In the genomic region with DNA sequence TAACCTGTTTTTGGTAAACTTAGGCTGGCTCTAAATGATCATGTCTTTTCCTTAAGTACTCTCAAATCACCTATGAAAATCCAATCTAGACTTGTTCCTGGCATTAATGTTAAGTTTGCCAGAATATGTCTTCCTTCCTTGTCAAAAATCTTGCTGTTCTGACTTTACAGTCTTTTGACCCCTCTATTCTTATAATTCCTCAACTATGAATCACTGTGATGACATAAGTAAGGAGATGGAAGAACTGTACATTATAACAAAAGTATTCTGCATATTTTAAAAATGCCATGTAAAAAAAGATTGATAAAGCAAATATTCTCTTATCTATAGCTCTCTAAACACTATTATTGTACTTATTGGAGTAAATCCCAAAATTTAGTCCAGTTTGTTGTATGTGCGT, we compare ENCODE assay signal across 1 cellular context.
A peak's percentile ranks its signal among the peaks of the same experiment; 100 is the strongest.
TF ChIP-seq lines count a peak whose summit lies in the region.

No MANE protein-coding gene starts in this region.

TF ChIP-seq in HepG2, 621 proteins besides CTCF, POLR2A, EP300 and RAD21:
- no peak for TF ChIP-seq ZNF570 (CRISPR knock-in tag; IDR thresholded peaks at IDR 0.05; ENCODE audit: borderline replicate concordance)
- TF ChIP-seq CEBPZ (IDR thresholded peaks at IDR 0.05; ENCODE audit: low read length): no peak
- 0 out of 2 replicates have a peak, but pooled peaks have one; percentile 18 for TF ChIP-seq ZNF562 (CRISPR knock-in tag; IDR thresholded peaks at IDR 0.05; ENCODE audit: borderline replicate concordance)
